In the genomic region with DNA sequence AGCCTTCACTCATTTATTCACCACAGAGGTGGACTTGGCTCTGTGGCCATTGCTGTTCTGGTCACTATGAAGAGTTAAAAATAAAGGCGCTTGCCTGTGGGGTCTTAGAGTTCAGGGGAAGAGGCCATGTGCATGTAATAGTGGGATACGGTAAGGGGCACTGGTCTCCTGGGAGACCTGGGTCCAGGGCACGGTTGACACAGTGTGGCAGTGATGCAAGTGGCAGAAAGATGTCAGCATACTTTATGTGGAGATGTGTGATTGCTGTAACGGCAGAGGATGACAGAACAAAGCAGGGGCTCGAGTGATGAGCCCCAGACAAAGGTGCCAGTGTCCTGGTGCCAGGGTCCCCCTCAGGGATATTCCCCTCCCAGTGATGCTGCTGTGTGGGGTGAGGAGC, we compare ENCODE assay signal across 20 cellular contexts.
DNase-seq lines count a peak whose midpoint lies in the region; ATAC-seq and TF ChIP-seq lines count a peak whose summit lies in the region.
"Had no signal": no experiment of that assay in that cellular context is flagged by ENCODE, and none has a peak within 500 bp of the region (broad histone marks: within the 10 kb centered on the region; RNA-seq: fewer than 3 reads in every experiment).

No MANE protein-coding gene starts in this region.

- H3K4me3 Mint-ChIP-seq in activated naive CD4-positive, alpha-beta T cell treated with anti-CD3 and anti-CD28 coated beads, Interleukin-2, amount 10 ng/mL, durations not matched to agents 7 days and 5 days, result peak overlapping the region; percentile 78
- peak overlapping the region; percentile 93 for H3K4me3 Mint-ChIP-seq in activated naive CD8-positive, alpha-beta T cell treated with anti-CD3 and anti-CD28 coated beads, Interleukin-2, amount 50 U/mL, for 24 hours
- H3K4me3 Mint-ChIP-seq in stimulated activated effector memory CD8-positive, alpha-beta T cell treated with anti-CD3 and anti-CD28 coated beads, Interleukin-12 subunit alpha, Interleukin-12 subunit beta, amount 100 ng/mL, for 72 hours, result peak overlapping the region; percentile 93
- H3K4me3 Mint-ChIP-seq: type B pancreatic cell had no signal

- peak overlapping the region; percentile 95 for H3K27ac Mint-ChIP-seq in activated naive CD4-positive, alpha-beta T cell treated with anti-CD3 and anti-CD28 coated beads, Interleukin-2, amount 10 ng/mL, durations not matched to agents 7 days and 5 days
- H3K27ac Mint-ChIP-seq in activated naive CD8-positive, alpha-beta T cell treated with anti-CD3 and anti-CD28 coated beads, Interleukin-2, amount 50 U/mL, for 24 hours, result peak overlapping the region; percentile 100
- peak overlapping the region; percentile 99 for H3K27ac Mint-ChIP-seq in stimulated activated effector memory CD8-positive, alpha-beta T cell treated with anti-CD3 and anti-CD28 coated beads, Interleukin-12 subunit alpha, Interleukin-12 subunit beta, amount 100 ng/mL, for 72 hours
- H3K27ac Mint-ChIP-seq: type B pancreatic cell had no signal

- H3K36me3 Mint-ChIP-seq in activated naive CD4-positive, alpha-beta T cell treated with anti-CD3 and anti-CD28 coated beads, Interleukin-2, amount 10 ng/mL, durations not matched to agents 7 days and 5 days, result peaks cover 82% of the 10 kb centered on the region
- peaks cover 86% of the 10 kb centered on the region for H3K36me3 Mint-ChIP-seq in activated naive CD8-positive, alpha-beta T cell treated with anti-CD3 and anti-CD28 coated beads, Interleukin-2, amount 50 U/mL, for 24 hours (ENCODE audit: low read depth)
- H3K36me3 Mint-ChIP-seq in stimulated activated effector memory CD8-positive, alpha-beta T cell treated with anti-CD3 and anti-CD28 coated beads, Interleukin-12 subunit alpha, Interleukin-12 subunit beta, amount 100 ng/mL, for 72 hours, result peaks cover 100% of the 10 kb centered on the region

- CTCF ChIA-PET in activated naive CD4-positive, alpha-beta T cell treated with anti-CD3 and anti-CD28 coated beads, Interleukin-2, amount 10 ng/mL, durations not matched to agents 7 days and 5 days (lab: Charles Lee), result interaction anchor here (0.8 kb wide), 1 partner anchor 260 kb away, joined by 3 read pairs; no protein-coding TSS in a partner anchor

- TF ChIP-seq POLR2A in NB4 (IDR thresholded peaks at IDR 0.05; ENCODE audit: extremely low read depth, insufficient read length) (no peak), erythroblast (IDR thresholded peaks at IDR 0.05; ENCODE audit: low read length) (no peak)

- peaks cover 52% of the 10 kb centered on the region for H3K4me1 Mint-ChIP-seq in activated naive CD4-positive, alpha-beta T cell treated with anti-CD3 and anti-CD28 coated beads, Interleukin-2, amount 10 ng/mL, durations not matched to agents 7 days and 5 days
- peaks cover 85% of the 10 kb centered on the region for H3K4me1 Mint-ChIP-seq in activated naive CD8-positive, alpha-beta T cell treated with anti-CD3 and anti-CD28 coated beads, Interleukin-2, amount 50 U/mL, for 24 hours
- H3K4me1 Mint-ChIP-seq in stimulated activated effector memory CD8-positive, alpha-beta T cell treated with anti-CD3 and anti-CD28 coated beads, Interleukin-12 subunit alpha, Interleukin-12 subunit beta, amount 100 ng/mL, for 72 hours, result peaks cover 78% of the 10 kb centered on the region

- ATAC-seq in activated naive CD8-positive, alpha-beta T cell treated with anti-CD3 and anti-CD28 coated beads, Interleukin-2, amount 50 U/mL, for 24 hours, result no peak
- no peak for ATAC-seq in stimulated activated effector memory CD8-positive, alpha-beta T cell treated with anti-CD3 and anti-CD28 coated beads, Interleukin-12 subunit alpha, Interleukin-12 subunit beta, amount 100 ng/mL, for 72 hours
- ATAC-seq in HG02678 (IDR thresholded peaks at IDR 0.05; ENCODE audit: unreplicated experiment) (no peak), HG02588 (IDR thresholded peaks at IDR 0.05; ENCODE audit: unreplicated experiment) (no peak)
- ATAC-seq: body of pancreas, heart right ventricle, K562, psoas muscle had no signal

- no peaks in the 10 kb centered on the region for H3K9me3 Mint-ChIP-seq in activated naive CD4-positive, alpha-beta T cell treated with anti-CD3 and anti-CD28 coated beads, Interleukin-2, amount 10 ng/mL, durations not matched to agents 7 days and 5 days
- no peaks in the 10 kb centered on the region for H3K9me3 Mint-ChIP-seq in activated naive CD8-positive, alpha-beta T cell treated with anti-CD3 and anti-CD28 coated beads, Interleukin-2, amount 50 U/mL, for 24 hours
- H3K9me3 Mint-ChIP-seq in stimulated activated effector memory CD8-positive, alpha-beta T cell treated with anti-CD3 and anti-CD28 coated beads, Interleukin-12 subunit alpha, Interleukin-12 subunit beta, amount 100 ng/mL, for 72 hours, result no peaks in the 10 kb centered on the region
- H3K9me3 Mint-ChIP-seq: type B pancreatic cell had no signal

- TF ChIP-seq CTCF in NB4 (IDR thresholded peaks at IDR 0.05; ENCODE audit: low read depth, low read length), result no peak

- peak overlapping the region; percentile 69 for H3K4me3 ChIP-seq in NB4 (ENCODE audit: low read depth, low read length)
- H3K4me3 ChIP-seq: body of pancreas, heart right ventricle, K562, psoas muscle had no signal

- no peaks in the 10 kb centered on the region for H3K27me3 Mint-ChIP-seq in activated naive CD4-positive, alpha-beta T cell treated with anti-CD3 and anti-CD28 coated beads, Interleukin-2, amount 10 ng/mL, durations not matched to agents 7 days and 5 days
- no peaks in the 10 kb centered on the region for H3K27me3 Mint-ChIP-seq in activated naive CD8-positive, alpha-beta T cell treated with anti-CD3 and anti-CD28 coated beads, Interleukin-2, amount 50 U/mL, for 24 hours
- H3K27me3 Mint-ChIP-seq: type B pancreatic cell had no signal

- DNase-seq in activated naive CD4-positive, alpha-beta T cell treated with anti-CD3 and anti-CD28 coated beads, Interleukin-2, amount 10 ng/mL, durations not matched to agents 7 days and 5 days, result no peak
- DNase-seq in activated naive CD4-positive, alpha-beta T cell (lab: John Stamatoyannopoulos, UW), result no peak
- DNase-seq in NB4 (ENCODE audit: low read depth) (peak; percentile 40), erythroblast (lab: John Stamatoyannopoulos, UW) (no peak)
- DNase-seq in activated naive CD8-positive, alpha-beta T cell treated with anti-CD3 and anti-CD28 coated beads, Interleukin-2, amount 50 U/mL, for 24 hours, result no peak
- no peak for DNase-seq in stimulated activated effector memory CD8-positive, alpha-beta T cell treated with anti-CD3 and anti-CD28 coated beads, Interleukin-12 subunit alpha, Interleukin-12 subunit beta, amount 100 ng/mL, for 72 hours (ENCODE audit: low spot score in 2 of 2)
- DNase-seq: body of pancreas; DMS79 treated with DMSO at 0.1 percent for 48 hours; GOT3; heart right ventricle; NCI-H1694 treated with DMSO at 0.1 percent for 48 hours; NCI-H774; psoas muscle; Right ventricle myocardium superior; stimulated activated CD4-positive, alpha-beta T cell treated with anti-CD3 and anti-CD28 coated beads, Interleukin-2, amount 100 ng/mL, for 48 hours; SW 1271 had no signal
